In genomic region chr15:101003706-101004105, GRCh38 we compare ENCODE assay signal across 20 cellular contexts.
"Had no signal": no experiment of that assay in that cellular context is flagged by ENCODE, and none has a peak within 500 bp of the region (broad histone marks: within the 10 kb centered on the region; RNA-seq: fewer than 3 reads in every experiment).

No MANE protein-coding gene starts in this region.

- H3K27me3 ChIP-seq: adrenal gland, foreskin keratinocyte, suprapubic skin had no signal

- DNase-seq: activated CD4-positive, alpha-beta T cell treated with anti-CD3 and anti-CD28 coated beads for 48 hours; effector CD8-positive, alpha-beta T cell; foreskin keratinocyte; glutamatergic neuron; hypothalamus; left ventricle myocardium superior; naive thymus-derived CD8-positive, alpha-beta T cell; nucleus accumbens; right cardiac atrium; stimulated activated CD4-positive, alpha-beta T cell treated with anti-CD3 and anti-CD28 coated beads, Interleukin-4, amount 100 ng/mL, for 4 hours; SW 1271 had no signal

- H3K27ac Mint-ChIP-seq: activated naive CD4-positive, alpha-beta T cell treated with anti-CD3 and anti-CD28 coated beads, Interleukin-2, amount 50 U/mL, for 24 hours; memory B cell; naive thymus-derived CD8-positive, alpha-beta T cell; progenitor cell of endocrine pancreas; stimulated activated naive CD8-positive, alpha-beta T cell treated with anti-CD3 and anti-CD28 coated beads, Interleukin-15, Interleukin-2, amounts not matched to agents 100 ng/mL and 50 ng/mL, for 24 hours; WTC11 had no signal

- H3K9me3 ChIP-seq: adrenal gland, suprapubic skin had no signal

- H3K36me3 ChIP-seq: adrenal gland, cardiac muscle cell, suprapubic skin had no signal

- H3K4me2 ChIP-seq: smooth muscle cell had no signal

- H3K4me3 Mint-ChIP-seq: activated naive CD4-positive, alpha-beta T cell treated with anti-CD3 and anti-CD28 coated beads, Interleukin-2, amount 50 U/mL, for 24 hours; memory B cell; naive thymus-derived CD8-positive, alpha-beta T cell; stimulated activated naive CD8-positive, alpha-beta T cell treated with anti-CD3 and anti-CD28 coated beads, Interleukin-15, Interleukin-2, amounts not matched to agents 100 ng/mL and 50 ng/mL, for 24 hours; WTC11 had no signal

- H3K36me3 Mint-ChIP-seq: activated naive CD4-positive, alpha-beta T cell treated with anti-CD3 and anti-CD28 coated beads, Interleukin-2, amount 50 U/mL, for 24 hours; naive thymus-derived CD8-positive, alpha-beta T cell had no signal

- H3K27me3 Mint-ChIP-seq: activated naive CD4-positive, alpha-beta T cell treated with anti-CD3 and anti-CD28 coated beads, Interleukin-2, amount 50 U/mL, for 24 hours; memory B cell had no signal

- H3K4me3 ChIP-seq: adrenal gland, cardiac muscle cell, smooth muscle cell, suprapubic skin had no signal

- ATAC-seq: foreskin keratinocyte; left ventricle myocardium superior; naive thymus-derived CD8-positive, alpha-beta T cell; right cardiac atrium; WTC11 had no signal

- H3K27ac ChIP-seq: adrenal gland, cardiac muscle cell, foreskin keratinocyte, suprapubic skin had no signal

- H3K9me3 Mint-ChIP-seq: activated naive CD4-positive, alpha-beta T cell treated with anti-CD3 and anti-CD28 coated beads, Interleukin-2, amount 50 U/mL, for 24 hours; naive thymus-derived CD8-positive, alpha-beta T cell; stimulated activated naive CD8-positive, alpha-beta T cell treated with anti-CD3 and anti-CD28 coated beads, Interleukin-15, Interleukin-2, amounts not matched to agents 100 ng/mL and 50 ng/mL, for 24 hours had no signal
